1 cellular context compared by ENCODE assay signal in genomic region chr2:9205963-9206948, GRCh38.
A peak's percentile ranks its signal among the peaks of the same experiment; 100 is the strongest.
TF ChIP-seq lines count a peak whose summit lies in the region.

TSS of gene ASAP2 (plus strand) at chr2:9206812. CDS start at chr2:9207105, 293 bp downstream.

TF ChIP-seq in HepG2, 621 proteins besides CTCF, POLR2A, EP300 and RAD21 (continued from another document):
- TF ChIP-seq HMG20B (CRISPR knock-in tag; conservative IDR thresholded peaks at IDR 0.05), result 0 out of 2 replicates have a peak, but pooled peaks have one; percentile 19
- TF ChIP-seq, protein P1, sequence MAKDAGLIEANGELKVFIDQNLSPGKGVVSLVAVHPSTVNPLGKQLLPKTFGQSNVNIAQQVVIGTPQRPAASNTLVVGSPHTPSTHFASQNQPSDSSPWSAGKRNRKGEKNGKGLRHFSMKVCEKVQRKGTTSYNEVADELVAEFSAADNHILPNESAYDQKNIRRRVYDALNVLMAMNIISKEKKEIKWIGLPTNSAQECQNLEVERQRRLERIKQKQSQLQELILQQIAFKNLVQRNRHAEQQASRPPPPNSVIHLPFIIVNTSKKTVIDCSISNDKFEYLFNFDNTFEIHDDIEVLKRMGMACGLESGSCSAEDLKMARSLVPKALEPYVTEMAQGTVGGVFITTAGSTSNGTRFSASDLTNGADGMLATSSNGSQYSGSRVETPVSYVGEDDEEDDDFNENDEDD (CRISPR knock-in tag; IDR thresholded peaks at IDR 0.05; ENCODE audit: borderline replicate concordance), result peak; percentile 72; the same call in 1 of the 2 replicates
- no peak for TF ChIP-seq HOXA5 (CRISPR knock-in tag; IDR thresholded peaks at IDR 0.05)
